Comparison of ENCODE assay signal across 13 cellular contexts in genomic region chr10:32167450-32167849, GRCh38.
"Had no signal": no experiment of that assay in that cellular context is flagged by ENCODE, and none has a peak within 500 bp of the region (broad histone marks: within the 10 kb centered on the region; RNA-seq: fewer than 3 reads in every experiment).

No MANE protein-coding gene starts in this region.

- DNase-seq: activated CD4-positive, alpha-beta T cell treated with anti-CD3 and anti-CD28 coated beads for 48 hours; activated CD8-positive, alpha-beta memory T cell treated with anti-CD3 and anti-CD28 coated beads, Interleukin-2, amount 50 U/mL, for 48 hours; activated gamma-delta T cell; activated T-cell treated with anti-CD3 and anti-CD28 coated beads, Interleukin-2, amount 50 U/mL, for 72 hours; dorsolateral prefrontal cortex; islet precursor cell; naive thymus-derived CD8-positive, alpha-beta T cell; retina; stimulated activated CD4-positive, alpha-beta T cell treated with anti-CD3 and anti-CD28 coated beads, Interleukin-4, amount 100 ng/mL, for 1 hour; stimulated activated naive CD4-positive, alpha-beta T cell; tibial artery; uterus had no signal

- H3K4me1 ChIP-seq: tibial artery, uterus had no signal

- H3K27me3 ChIP-seq: tibial artery, uterus had no signal

- H3K4me3 ChIP-seq: dorsolateral prefrontal cortex, tibial artery, uterus had no signal

- H3K27ac ChIP-seq: dorsolateral prefrontal cortex, tibial artery, uterus had no signal

- H3K36me3 ChIP-seq: tibial artery, uterus had no signal

- ATAC-seq: activated naive CD4-positive, alpha-beta T cell treated with anti-CD3 and anti-CD28 coated beads, Interleukin-2, amount 50 U/mL, for 72 hours; activated T-cell treated with anti-CD3 and anti-CD28 coated beads, Interleukin-2, amount 50 U/mL, for 72 hours; naive thymus-derived CD8-positive, alpha-beta T cell had no signal

- H3K9me3 ChIP-seq: tibial artery, uterus had no signal
